ENCODE assay signal across 8 cellular contexts in the genomic region with DNA sequence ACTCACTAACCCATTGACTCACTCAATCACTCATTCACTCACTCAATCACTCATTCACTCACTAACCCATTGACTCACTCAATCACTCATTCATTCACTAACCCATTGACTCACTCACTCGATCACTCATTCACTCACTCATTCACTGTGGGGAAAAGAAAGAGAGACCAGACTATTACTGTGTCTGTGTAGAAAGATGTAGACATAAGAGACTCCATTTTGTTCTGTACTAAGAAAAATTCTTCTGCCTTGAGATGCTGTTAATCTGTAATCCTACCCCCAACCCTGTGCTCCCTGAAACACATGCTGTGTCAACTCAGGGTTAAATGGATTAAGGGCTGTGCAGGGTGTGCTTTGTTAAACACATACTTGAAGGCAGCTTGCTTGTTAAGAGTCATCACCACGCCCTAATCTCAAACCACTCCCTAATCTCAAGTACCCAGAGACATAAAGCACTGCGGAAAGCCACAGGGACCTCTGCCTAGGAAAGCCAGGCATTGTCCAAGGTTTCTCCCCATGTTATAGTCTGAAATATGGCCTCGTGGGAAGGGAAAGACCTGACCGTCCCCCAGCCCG. TPM values are rescaled to one million over a fixed set of nuclear protein-coding genes. Genes with fewer than 3 reads are reported as not detected.
A peak's percentile ranks its signal among the peaks of the same experiment; 100 is the strongest.
DNase-seq lines count a peak whose midpoint lies in the region; ATAC-seq, FAIRE-seq and TF ChIP-seq lines count a peak whose summit lies in the region.
"Not testable (repeated sequence)": the region's sequence is repeated elsewhere in the genome, so short reads cannot be mapped to it uniquely, and the experiment has no call there.

No MANE protein-coding gene starts in this region.

- H3K9me1 ChIP-seq in K562 (ENCODE audit: control insufficient read depth, insufficient read depth, low read length): not testable (repeated sequence)

- CTCF ChIA-PET in A549 (lab: Yijun Ruan, JAX); K562 (lab: Yijun Ruan, JAX; ENCODE audit: low intra/inter-chr PET ratio): not testable (repeated sequence)

- not testable (repeated sequence) for H3K27ac ChIP-seq in A549; K562 (ENCODE audit: extremely low read depth, low read depth, low read length); small intestine (ENCODE audit: low read depth in 1 of 2, low read length in 1 of 2)

- WGBS in A549 (ENCODE audit: missing lambda C conversion rate): 35% methylated on average over 6 of the region's 6 CpGs
- WGBS in K562 (ENCODE audit: insufficient coverage, low coverage, missing lambda C conversion rate): 5% methylated on average over 6 of the region's 6 CpGs
- 29 to 55% (median 49%) methylated on average over 6 of the region's 6 CpGs for whole genome bisulfite sequencing in small intestine, 3 donors

- H3K4me1 ChIP-seq in A549 (peaks cover 19% of the 10 kb centered on the region), HAP-1 (peaks cover 11% of the 10 kb centered on the region)
- not testable (repeated sequence) for H3K4me1 ChIP-seq in K562 (replicated peaks in 1 of 2; ENCODE audit: control insufficient read depth in 2 of 2, insufficient read depth in 2 of 2, low read length in 2 of 2); small intestine (ENCODE audit: control insufficient read depth in 2 of 2, insufficient read depth in 1 of 2, low read depth in 1 of 2, low read length in 1 of 2)

- TF ChIP-seq RAD21 in A549 (conservative IDR thresholded peaks at IDR 0.05 in 1 of 2, IDR thresholded peaks at IDR 0.05 in 1 of 2); K562 (CRISPR knock-in tag; conservative IDR thresholded peaks at IDR 0.05 in 1 of 2, IDR thresholded peaks at IDR 0.05 in 1 of 2): not testable (repeated sequence)

- not testable (repeated sequence) for H3K9ac ChIP-seq in K562 (ENCODE audit: insufficient read depth in 1 of 2, low read depth in 2 of 2, low read length in 2 of 2)

- H3K79me2 ChIP-seq in K562 (ENCODE audit: control insufficient read depth, insufficient read depth, low read length): not testable (repeated sequence)

- peak in 1 of 2 experiments; percentile 75 for DNase-seq in A549 (ENCODE audit: low read depth in 1 of 2, low spot score in 1 of 2)
- peak; percentile 78 to 79 for DNase-seq in HAP-1 (ENCODE audit: low spot score in 2 of 2)
- DNase-seq in NCI-H2029 (lab: John Stamatoyannopoulos, UW): peak; percentile 64
- DNase-seq in NCI-H524 (lab: John Stamatoyannopoulos, UW): peak; percentile 53 to 70
- DNase-seq in OCI-M1 (lab: John Stamatoyannopoulos, UW): peak; percentile 45
- peak in 1 of 4 experiments; percentile 61 for DNase-seq in K562 (ENCODE audit: extremely low read depth in 1 of 4, low spot score in 3 of 4)
- peak; percentile 37 for DNase-seq in fibroblast of villous mesenchyme (ENCODE audit: low read depth)
- peak; percentile 64 for DNase-seq in small intestine

- not testable (repeated sequence) for TF ChIP-seq POLR2A in A549 (IDR thresholded peaks at IDR 0.05; ENCODE audit: low read length); K562 (conservative IDR thresholded peaks at IDR 0.05)

- TF ChIP-seq CTCF in A549 (IDR thresholded peaks at IDR 0.05); K562 (IDR thresholded peaks at IDR 0.05 in 2 of 3, conservative IDR thresholded peaks at IDR 0.05 in 1 of 3; ENCODE audit: insufficient read depth in 2 of 3, low read depth in 1 of 3, low read length in 3 of 3); fibroblast of villous mesenchyme (IDR thresholded peaks at IDR 0.05; ENCODE audit: insufficient read depth, low read depth, low read length): not testable (repeated sequence)

- POLR2A ChIA-PET in A549 (lab: Yijun Ruan, JAX); K562 (lab: Yijun Ruan, JAX): not testable (repeated sequence)

- in situ Hi-C loops in HAP-1 (cut with MboI; ENCODE audit: low sequenced_read_pairs); K562 (cut with MboI): not testable (repeated sequence)

- 0 out of 2 replicates have a peak overlapping the region, but pooled peaks have one; percentile 17 for H2AFZ ChIP-seq in K562 (ENCODE audit: low read depth, low read length)

- H3K9me3 ChIP-seq in A549; HAP-1; K562 (replicated peaks; ENCODE audit: control insufficient read depth, insufficient read depth, low read depth, low read length); small intestine (ENCODE audit: control insufficient read depth, low read depth): not testable (repeated sequence)

- H3K4me3 ChIP-seq in A549; HAP-1; K562; fibroblast of villous mesenchyme (ENCODE audit: low read depth, low read length); small intestine (ENCODE audit: low read depth in 1 of 2, low read length in 2 of 2): not testable (repeated sequence)

- TF ChIP-seq EP300 in A549 (IDR thresholded peaks at IDR 0.05); K562 (IDR thresholded peaks at IDR 0.05; ENCODE audit: low read length): not testable (repeated sequence)

- not testable (repeated sequence) for H3K36me3 ChIP-seq in HAP-1 (replicated peaks); K562 (ENCODE audit: control insufficient read depth, insufficient read depth, low read length); small intestine (ENCODE audit: control insufficient read depth in 2 of 2, insufficient read depth in 2 of 2, low read length in 2 of 2)

- intact Hi-C loops in K562 (cut with micrococcal nuclease): not testable (repeated sequence)

- not testable (repeated sequence) for FAIRE-seq in A549 (lab: Jason Lieb, UNC); small intestine (lab: Jason Lieb, UNC)
- peak; percentile 90 for FAIRE-seq in K562 (lab: Jason Lieb, UNC)

- H3K27me3 ChIP-seq in HAP-1 (ENCODE audit: low read depth); small intestine (ENCODE audit: control insufficient read depth in 2 of 2, insufficient read depth in 2 of 2, low read length in 2 of 2): not testable (repeated sequence)
- H3K27me3 ChIP-seq in K562 (ENCODE audit: control insufficient read depth in 2 of 2, insufficient read depth in 2 of 2, low read length in 2 of 2): peaks cover 2 to 33% of the 10 kb centered on the region in 2 experiments; a peak in 3 of 5 replicates

- H4K20me1 ChIP-seq in K562 (replicated peaks; ENCODE audit: control insufficient read depth, insufficient read depth, low read length): not testable (repeated sequence)

- H3K4me2 ChIP-seq in A549 (peak overlapping the region; percentile 47), K562 (ENCODE audit: insufficient read depth, low read length) (peak overlapping the region; percentile 42; the same call in 1 of the 2 replicates)

- ATAC-seq in A549: not testable (repeated sequence)
- ATAC-seq in K562: 0 out of 3 replicates have a peak, but pooled peaks have one; percentile 15

- not testable (repeated sequence) for BruUV-seq in K562 (replicated peaks; lab: Mats Ljungman, UMichigan)

TF ChIP-seq in A549, 52 proteins besides CTCF, POLR2A, EP300 and RAD21:
- TF ChIP-seq HOXB5 (CRISPR knock-in tag; IDR thresholded peaks at IDR 0.05) (peak; percentile 31; the same call in 1 of the 2 replicates), FOXS1 (CRISPR knock-in tag; IDR thresholded peaks at IDR 0.05) (peak; percentile 26; the same call in 1 of the 2 replicates), EHF (CRISPR knock-in tag; IDR thresholded peaks at IDR 0.05) (peak; percentile 71; the same call in 1 of the 2 replicates), ZNF302 (CRISPR knock-in tag; IDR thresholded peaks at IDR 0.05) (peak; percentile 77), HOXB13 (CRISPR knock-in tag; IDR thresholded peaks at IDR 0.05; ENCODE audit: low read depth) (peak; percentile 51; the same call in 1 of the 2 replicates)

RNA-seq across cellular contexts. Expression of a gene that starts 5.9 kb away (rescaled TPM):
- polyA plus RNA-seq in A549 (2011; rRNA removed) (164 and 166 TPM in 2 replicates), A549 (2017; fragmentation: RNase III; extraction: RNeasy Plus Mini Kit Qiagen cat#74134 plus additional on column Dnase treatment) (273 to 329 TPM (median 279 TPM) in 3 replicates), K562 (2011; rRNA removed) (34.7 and 50.3 TPM in 2 replicates), K562 (2014; fragmentation: Illumina TruSeq; extraction: Trizol) (57.4 and 72.3 TPM in 2 replicates), K562 (2014; fragmentation: Nextera tagmentation; extraction: Ambion mirVana) (10 to 100 TPM; 23.5 to 30.3 TPM), K562 (2014; rRNA removed) (65.2 and 71.1 TPM in 2 replicates), small intestine (100 to 1,000 TPM in 1 of 3 donors, 10 to 100 TPM in 2; 57.1 to 154 (median 90.8) TPM)
- 360 and 395 TPM in 2 replicates for polyA plus RNA-seq in A549 (2012; cell fraction: cytosol; rRNA removed)
- polyA plus RNA-seq in A549 (2012; cell fraction: nucleus; rRNA removed): 741 and 798 TPM in 2 replicates
- polyA minus RNA-seq in A549 (2011; rRNA and poly(A)+ RNA removed): 130 and 164 TPM in 2 replicates
- total RNA-seq in K562 (2011; cell fraction: chromatin; rRNA removed; ENCODE audit: low replicate concordance): 153 and 281 TPM in 2 replicates
- total RNA-seq in K562 (2011; cell fraction: nucleolus; rRNA removed): 147 and 149 TPM in 2 replicates
- total RNA-seq in K562 (2011; cell fraction: nucleoplasm; rRNA removed): 120 and 125 TPM in 2 replicates
- total RNA-seq in K562 (2014; rRNA removed) (91.6 and 109 TPM in 2 replicates), K562 (2014; rRNA removed; fragmentation: Illumina TruSeq; extraction: Trizol) (83.2 and 89.5 TPM in 2 replicates), K562 (2015; rRNA removed; fragmentation: Illumina TruSeq; extraction: Trizol) (62.1 and 65.2 TPM in 2 replicates), K562 (2021) (108 and 116 TPM in 2 replicates), fibroblast of villous mesenchyme (120 and 145 TPM in 2 replicates)
- 29.5 and 50.9 TPM in 2 replicates for polyA plus RNA-seq in K562 (2011; cell fraction: cytosol; rRNA removed)
- polyA plus RNA-seq in K562 (2011; cell fraction: nucleus; rRNA removed): 96.2 and 154 TPM in 2 replicates
- polyA plus RNA-seq in K562 (2012): 94.4 and 95.0 TPM in 2 replicates
- 32.8 and 39.3 TPM in 2 replicates for polyA minus RNA-seq in K562 (2011; rRNA and poly(A)+ RNA removed)
- polyA minus RNA-seq in K562 (2011; cell fraction: cytosol; rRNA and poly(A)+ RNA removed): 52.9 and 65.4 TPM in 2 replicates
- polyA minus RNA-seq in K562 (2011; cell fraction: nucleus; rRNA and poly(A)+ RNA removed): 61.7 and 66.5 TPM in 2 replicates
